8 cellular contexts compared by ENCODE assay signal in genomic region chr7:140923358-140924006, GRCh38. TPM values are rescaled to one million over a fixed set of nuclear protein-coding genes. Genes with fewer than 3 reads are reported as not detected.
A peak's percentile ranks its signal among the peaks of the same experiment; 100 is the strongest.
DNase-seq lines count a peak whose midpoint lies in the region; ATAC-seq, FAIRE-seq and TF ChIP-seq lines count a peak whose summit lies in the region.

No MANE protein-coding gene starts in this region.

- ATAC-seq in GM18907 (IDR thresholded peaks at IDR 0.05; ENCODE audit: unreplicated experiment), result peak; percentile 15
- ATAC-seq in GM12878, result peak; percentile 15

- H3K4me2 ChIP-seq in GM12878 (ENCODE audit: control insufficient read depth, insufficient read depth), result peak overlapping the region; percentile 92

- WGBS in HUES64, result 12% methylated on average over 11 of the region's 11 CpGs
- under 1% methylated on average over 11 of the region's 11 CpGs for WGBS in GM12878 (ENCODE audit: insufficient coverage, insufficient replicate concordance, low lambda C conversion rate, missing lambda C conversion rate)
- 3% methylated on average over 11 of the region's 11 CpGs for WGBS in suprapubic skin

- H3K9me3 ChIP-seq in HUES64 (ENCODE audit: insufficient read depth, low read depth, low read length), result no peaks in the 10 kb centered on the region
- H3K9me3 ChIP-seq in GM12878 (replicated peaks; ENCODE audit: control insufficient read depth, insufficient read depth, low read length), result no peaks in the 10 kb centered on the region; the same call in 1 of the 3 replicates
- no peaks in the 10 kb centered on the region for H3K9me3 ChIP-seq in kidney (ENCODE audit: control insufficient read depth in 1 of 2, low read length in 2 of 2)
- H3K9me3 ChIP-seq in suprapubic skin, result no peaks in the 10 kb centered on the region

- SMC1A ChIA-PET in GM12878 (lab: Charles Lee; ENCODE audit: uncharacterized antibody, unreplicated experiment), result interaction anchor here (0.7 to 1.6 kb wide), 13 partner anchors 9 to 112 kb away, joined by 3 to 10 read pairs (median 4); no protein-coding TSS in a partner anchor

- H3K4me3 ChIP-seq in HUES64 (ENCODE audit: low read length) (peak overlapping the region; percentile 77), GM12878 (peak overlapping the region; percentile 98), kidney (ENCODE audit: low read length in 2 of 2) (peak overlapping the region; percentile 78 to 83), suprapubic skin (peak overlapping the region; percentile 96)

- H3K9ac ChIP-seq in HUES64 (ENCODE audit: low read depth, low read length) (peak overlapping the region; percentile 98), GM12878 (ENCODE audit: control insufficient read depth, insufficient read depth, low read length) (peak overlapping the region; percentile 97), kidney (ENCODE audit: low read length in 2 of 2) (peak overlapping the region; percentile 68 to 79)

- no peaks in the 10 kb centered on the region for H3K27me3 ChIP-seq in HUES64 (ENCODE audit: insufficient read depth, low read length)
- H3K27me3 ChIP-seq in GM12878 (replicated peaks in 1 of 2; ENCODE audit: control insufficient read depth in 2 of 2, insufficient read depth in 2 of 2, low read length in 1 of 2), result no peaks in the 10 kb centered on the region
- no peaks in the 10 kb centered on the region for H3K27me3 ChIP-seq in suprapubic skin

- no peaks in the 10 kb centered on the region for H4K20me1 ChIP-seq in GM12878 (ENCODE audit: control insufficient read depth, insufficient read depth)

- no peak for TF ChIP-seq RAD21 in GM12878 (IDR thresholded peaks at IDR 0.05; ENCODE audit: insufficient read depth, low read depth, low read length)

- H3K27ac ChIP-seq in HUES64 (ENCODE audit: low read depth, low read length) (no peak overlapping the region; the same call in 1 of the 2 replicates), GM12878 (ENCODE audit: control insufficient read depth, insufficient read depth) (peak overlapping the region; percentile 94), kidney (ENCODE audit: low read depth in 2 of 2, low read length in 2 of 2) (peak overlapping the region; percentile 96), suprapubic skin (peak overlapping the region; percentile 99)

- TF ChIP-seq POLR2A in GM12878 (IDR thresholded peaks at IDR 0.05; ENCODE audit: low read depth, low read length) (no peak), suprapubic skin (IDR thresholded peaks at IDR 0.05) (no peak)

- in situ Hi-C loops in GM12878 (cut with MboI), result loop anchor here (25.0 kb wide), 1 partner anchor 1561 kb away; the partner anchor contains the start of gene LUC7L2

- RAD21 ChIA-PET in GM12878 (lab: Charles Lee; ENCODE audit: unreplicated experiment), result interaction anchor here (0.7 to 2.6 kb wide), 6 partner anchors 21 to 248 kb away, joined by 3 to 25 read pairs (median 4); no protein-coding TSS in a partner anchor

- no TSS peak for BruUV-seq in GM12878 (replicated peaks; lab: Mats Ljungman, UMichigan)

- TF ChIP-seq CTCF in GM12878 (IDR thresholded peaks at IDR 0.05 in 2 of 3, conservative IDR thresholded peaks at IDR 0.05 in 1 of 3; ENCODE audit: control insufficient read depth in 2 of 3, extremely low read depth in 1 of 3, insufficient read depth in 1 of 3, low read depth in 3 of 3, low read length in 3 of 3) (no peak), kidney (IDR thresholded peaks at IDR 0.05; ENCODE audit: borderline replicate concordance, extremely low read depth, insufficient read depth) (no peak), suprapubic skin (IDR thresholded peaks at IDR 0.05) (no peak)

- DNase-seq in AG08395 (ENCODE audit: low spot score), result peak; percentile 17
- no peak for DNase-seq in GM12878 (ENCODE audit: low read depth, low spot score)
- DNase-seq in kidney, result no peak
- no peak for DNase-seq in suprapubic skin (ENCODE audit: low spot score in 2 of 2)
- no peak for DNase-seq in activated naive CD4-positive, alpha-beta T cell (lab: John Stamatoyannopoulos, UW)
- DNase-seq in mucosa of gallbladder (ENCODE audit: low spot score), result no peak

- intact Hi-C loops in GM12878 (cut with micrococcal nuclease; ENCODE audit: unreplicated experiment) (loop anchor here (2.0 to 5.0 kb wide), 4 partner anchors 47 to 246 kb away; partner anchors contain the start of gene NDUFB2), kidney (cut with DNase I) (no loop called here)

- H2AFZ ChIP-seq in GM12878 (ENCODE audit: control insufficient read depth, low read depth, low read length), result peak overlapping the region; percentile 79

- FAIRE-seq in GM12878 (lab: Jason Lieb, UNC) (no peak), kidney (lab: Jason Lieb, UNC) (no peak)

- CTCF ChIA-PET in GM12878 (lab: Yijun Ruan, JAX), result interaction anchor here (0.6 to 3.3 kb wide), 9 partner anchors 14 to 480 kb away, joined by 3 to 23 read pairs (median 4); partner anchors contain the start of gene MRPS33

- no peak for TF ChIP-seq EP300 in GM12878 (IDR thresholded peaks at IDR 0.05; ENCODE audit: borderline replicate concordance in 1 of 2, control insufficient read depth in 1 of 2, low read depth in 2 of 2, low read length in 2 of 2)
- no peak for TF ChIP-seq EP300 in suprapubic skin (IDR thresholded peaks at IDR 0.05)

- H3K79me2 ChIP-seq in GM12878 (ENCODE audit: control insufficient read depth, insufficient read depth, low read length), result peaks cover 52% of the 10 kb centered on the region

- H3K4me1 ChIP-seq in HUES64 (ENCODE audit: insufficient read depth, low read length) (peaks cover 7% of the 10 kb centered on the region; the same call in 1 of the 2 replicates), GM12878 (ENCODE audit: control insufficient read depth, insufficient read depth, low read length) (no peaks in the 10 kb centered on the region), kidney (ENCODE audit: control insufficient read depth in 1 of 2, insufficient read depth in 1 of 2, low read depth in 1 of 2, low read length in 2 of 2) (peaks cover 3 to 5% of the 10 kb centered on the region in 2 donors), suprapubic skin (peaks cover 21% of the 10 kb centered on the region)

- POLR2A ChIA-PET in GM12878 (lab: Charles Lee), result interaction anchor here (0.8 to 1.5 kb wide), 7 partner anchors 9 to 120 kb away, joined by 3 read pairs; no protein-coding TSS in a partner anchor

- no peaks in the 10 kb centered on the region for H3K36me3 ChIP-seq in HUES64 (ENCODE audit: insufficient read depth, low read length)
- H3K36me3 ChIP-seq in GM12878 (ENCODE audit: control insufficient read depth in 2 of 2, insufficient read depth in 2 of 2, low read length in 1 of 2), result no peaks in the 10 kb centered on the region
- no peaks in the 10 kb centered on the region for H3K36me3 ChIP-seq in kidney (ENCODE audit: control insufficient read depth in 1 of 2, insufficient read depth in 2 of 2, low read length in 2 of 2)
- H3K36me3 ChIP-seq in suprapubic skin, result no peaks in the 10 kb centered on the region

TF ChIP-seq in GM12878, 131 proteins besides CTCF, POLR2A, EP300 and RAD21 (continues in another document):
- no peak for TF ChIP-seq NKRF (conservative IDR thresholded peaks at IDR 0.05)
- 0 out of 2 replicates have a peak, but pooled peaks have one; percentile 35 for TF ChIP-seq FOXM1 (IDR thresholded peaks at IDR 0.05; ENCODE audit: low read depth, low read length)
- TF ChIP-seq IKZF2 (IDR thresholded peaks at IDR 0.05), result peak; percentile 48 to 50; a peak in 2 of 4 replicates

RNA-seq across cellular contexts. Expression of gene BRAF, which starts 1.2 kb away (rescaled TPM):
- polyA plus RNA-seq in HUES64 (2013, experiment 1 of 2), result 11.4 TPM
- polyA plus RNA-seq in HUES64 (2013, experiment 2 of 2), result 13.6 TPM
- total RNA-seq in GM12878 (2013; cell fraction: nucleolus; rRNA removed), result 160 and 161 TPM in 2 replicates
- total RNA-seq in GM12878 (2014; rRNA removed), result 10.8 and 11.8 TPM in 2 replicates
- 20.7 TPM in 2 replicates for total RNA-seq in GM12878 (2014; rRNA removed; fragmentation: Illumina TruSeq; extraction: Trizol)
- 20.2 and 22.1 TPM in 2 replicates for total RNA-seq in GM12878 (2021)
- 5.5 TPM for polyA plus RNA-seq in GM12878 (2011; ENCODE audit: low read depth)
- 31.0 and 37.2 TPM in 2 replicates for polyA plus RNA-seq in GM12878 (2011; rRNA removed)
- polyA plus RNA-seq in GM12878 (2011; cell fraction: cytosol; rRNA removed), result 13.8 and 17.2 TPM in 2 replicates
- 22.8 and 25.5 TPM in 2 replicates for polyA plus RNA-seq in GM12878 (2011; cell fraction: nucleus; rRNA removed)
- 8.9 and 10.4 TPM in 2 replicates for polyA plus RNA-seq in GM12878 (2012)
- polyA plus RNA-seq in GM12878 (2014; fragmentation: Illumina TruSeq; extraction: Trizol), result 12.6 and 12.8 TPM in 2 replicates
- polyA plus RNA-seq in GM12878 (2014; fragmentation: Nextera tagmentation; extraction: Ambion mirVana), result 1 to 10 TPM; 2.6 to 4.0 TPM
- 6.8 and 10.2 TPM in 2 replicates for polyA plus RNA-seq in GM12878 (2014; rRNA removed)
- polyA plus RNA-seq in GM12878 (2016; fragmentation: Nextera tagmentation; extraction: Ambion mirVana), result 10 to 100 TPM in 1 of 2 experiments, 1 to 10 TPM in 1; 7.9 to 10.4 TPM
- polyA minus RNA-seq in GM12878 (2011; rRNA and poly(A)+ RNA removed), result 74.6 and 101 TPM in 2 replicates
- 21.1 and 27.3 TPM in 2 replicates for polyA minus RNA-seq in GM12878 (2011; cell fraction: cytosol; rRNA and poly(A)+ RNA removed)
- 42.2 and 84.2 TPM in 2 replicates for polyA minus RNA-seq in GM12878 (2011; cell fraction: nucleus; rRNA and poly(A)+ RNA removed)
- total RNA-seq in kidney, result 43.9 TPM
- polyA plus RNA-seq in kidney (ENCODE audit: insufficient read depth, low read depth, low replicate concordance), result 8.0 TPM
- 10 to 100 TPM; 32.2 to 94.9 (median 41.0) TPM for total RNA-seq in suprapubic skin
- 33.7 TPM for total RNA-seq in mucosa of gallbladder
